ENCODE assay signal across 2 cellular contexts in genomic region chr6:33324139-33324538, GRCh38.
A peak's percentile ranks its signal among the peaks of the same experiment; 100 is the strongest.
TF ChIP-seq lines count a peak whose summit lies in the region.

No MANE protein-coding gene starts in this region.

TF ChIP-seq in IMR-90, 13 proteins besides CTCF, POLR2A, EP300 and RAD21:
- TF ChIP-seq ELK1 (IDR thresholded peaks at IDR 0.05; ENCODE audit: borderline replicate concordance, low read depth, low read length), result no peak
- TF ChIP-seq FOS (IDR thresholded peaks at IDR 0.05; ENCODE audit: low read depth, low read length), result no peak
- TF ChIP-seq RCOR1 (IDR thresholded peaks at IDR 0.05; ENCODE audit: insufficient replicate concordance, low read length), result no peak
- TF ChIP-seq MAZ (IDR thresholded peaks at IDR 0.05; ENCODE audit: borderline replicate concordance, low read depth, low read length), result no peak
- TF ChIP-seq BHLHE40 (IDR thresholded peaks at IDR 0.05; ENCODE audit: low read depth, low read length), result no peak
- no peak for TF ChIP-seq CEBPB (IDR thresholded peaks at IDR 0.05; ENCODE audit: low read depth, low read length)
- TF ChIP-seq SMC3 (IDR thresholded peaks at IDR 0.05; ENCODE audit: low read depth, low read length), result no peak
- TF ChIP-seq MXI1 (IDR thresholded peaks at IDR 0.05; ENCODE audit: borderline replicate concordance, low read depth, low read length), result no peak
- TF ChIP-seq MAFK (IDR thresholded peaks at IDR 0.05; ENCODE audit: low read depth, low read length), result no peak
- TF ChIP-seq NFE2L2 (IDR thresholded peaks at IDR 0.05; ENCODE audit: low read depth, low read length), result no peak
- TF ChIP-seq RFX5 (IDR thresholded peaks at IDR 0.05; ENCODE audit: low read depth, low read length), result no peak
- TF ChIP-seq, protein P1, sequence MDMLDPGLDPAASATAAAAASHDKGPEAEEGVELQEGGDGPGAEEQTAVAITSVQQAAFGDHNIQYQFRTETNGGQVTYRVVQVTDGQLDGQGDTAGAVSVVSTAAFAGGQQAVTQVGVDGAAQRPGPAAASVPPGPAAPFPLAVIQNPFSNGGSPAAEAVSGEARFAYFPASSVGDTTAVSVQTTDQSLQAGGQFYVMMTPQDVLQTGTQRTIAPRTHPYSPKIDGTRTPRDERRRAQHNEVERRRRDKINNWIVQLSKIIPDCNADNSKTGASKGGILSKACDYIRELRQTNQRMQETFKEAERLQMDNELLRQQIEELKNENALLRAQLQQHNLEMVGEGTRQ (IDR thresholded peaks at IDR 0.05; ENCODE audit: low read depth, low read length), result no peak
- no peak for TF ChIP-seq CHD1 (IDR thresholded peaks at IDR 0.05; ENCODE audit: low read depth, low read length)

TF ChIP-seq in GM12878, 131 proteins besides CTCF, POLR2A, EP300 and RAD21 (continues in another document):
- TF ChIP-seq YY1 (IDR thresholded peaks at IDR 0.05; ENCODE audit: low read depth, low read length) (no peak), ZNF217 (IDR thresholded peaks at IDR 0.05) (peak; percentile 29; the same call in 1 of the 2 replicates), ZBTB40 (IDR thresholded peaks at IDR 0.05; ENCODE audit: borderline replicate concordance) (no peak), HDAC6 (IDR thresholded peaks at IDR 0.05; ENCODE audit: unreplicated experiment) (no peak), EGR1 (IDR thresholded peaks at IDR 0.05; ENCODE audit: borderline replicate concordance in 1 of 2, low read depth in 2 of 2, low read length in 2 of 2) (no peak), ZBTB11 (CRISPR knock-in tag; IDR thresholded peaks at IDR 0.05) (no peak), USF1 (IDR thresholded peaks at IDR 0.05; ENCODE audit: borderline replicate concordance, extremely low read length, insufficient read depth, low read depth, low read length) (no peak), CEBPZ (IDR thresholded peaks at IDR 0.05; ENCODE audit: low read depth, low read length) (no peak), YBX1 (IDR thresholded peaks at IDR 0.05) (no peak), SREBF1 (IDR thresholded peaks at IDR 0.05; ENCODE audit: low read length) (no peak), SMC3 (IDR thresholded peaks at IDR 0.05; ENCODE audit: borderline replicate concordance, low read length) (no peak), POLR2AphosphoS2 (IDR thresholded peaks at IDR 0.05; ENCODE audit: low read depth, low read length) (no peak), ZNF384 (IDR thresholded peaks at IDR 0.05; ENCODE audit: borderline replicate concordance, low read depth, low read length) (peak; percentile 94), CBX3 (IDR thresholded peaks at IDR 0.05; ENCODE audit: borderline replicate concordance, low read depth) (no peak), MYC (IDR thresholded peaks at IDR 0.05; ENCODE audit: insufficient read depth, insufficient read length, insufficient replicate concordance, low read length, severe bottlenecking) (no peak), RCOR1 (conservative IDR thresholded peaks at IDR 0.05; ENCODE audit: low read depth, low read length) (no peak), TARDBP (IDR thresholded peaks at IDR 0.05; ENCODE audit: borderline replicate concordance) (no peak), KLF5 (IDR thresholded peaks at IDR 0.05; ENCODE audit: partially characterized antibody) (no peak), MYB (IDR thresholded peaks at IDR 0.05; ENCODE audit: borderline replicate concordance, low read depth, low read length) (no peak), BMI1 (IDR thresholded peaks at IDR 0.05; ENCODE audit: borderline replicate concordance) (no peak), RB1 (IDR thresholded peaks at IDR 0.05; ENCODE audit: borderline replicate concordance) (no peak), IRF5 (IDR thresholded peaks at IDR 0.05; ENCODE audit: borderline replicate concordance) (no peak), TCF7 (IDR thresholded peaks at IDR 0.05; ENCODE audit: borderline replicate concordance) (no peak), STAT1 (conservative IDR thresholded peaks at IDR 0.05) (no peak), RFX5 (IDR thresholded peaks at IDR 0.05; ENCODE audit: low read depth, low read length) (no peak), NR2F1 (conservative IDR thresholded peaks at IDR 0.05) (no peak), IRF4 (IDR thresholded peaks at IDR 0.05; ENCODE audit: low read depth, low read length) (no peak), BCL11A (IDR thresholded peaks at IDR 0.05; ENCODE audit: low read depth, low read length) (no peak), POLR2AphosphoS5 (IDR thresholded peaks at IDR 0.05; ENCODE audit: low read length) (no peak), BRCA1 (IDR thresholded peaks at IDR 0.05; ENCODE audit: low read depth, low read length) (no peak), IKZF1 (conservative IDR thresholded peaks at IDR 0.05) (no peak; the same call in 1 of the 2 replicates), ZNF274 (IDR thresholded peaks at IDR 0.05; ENCODE audit: insufficient read depth, insufficient read length) (no peak)
- TF ChIP-seq, protein P2, sequence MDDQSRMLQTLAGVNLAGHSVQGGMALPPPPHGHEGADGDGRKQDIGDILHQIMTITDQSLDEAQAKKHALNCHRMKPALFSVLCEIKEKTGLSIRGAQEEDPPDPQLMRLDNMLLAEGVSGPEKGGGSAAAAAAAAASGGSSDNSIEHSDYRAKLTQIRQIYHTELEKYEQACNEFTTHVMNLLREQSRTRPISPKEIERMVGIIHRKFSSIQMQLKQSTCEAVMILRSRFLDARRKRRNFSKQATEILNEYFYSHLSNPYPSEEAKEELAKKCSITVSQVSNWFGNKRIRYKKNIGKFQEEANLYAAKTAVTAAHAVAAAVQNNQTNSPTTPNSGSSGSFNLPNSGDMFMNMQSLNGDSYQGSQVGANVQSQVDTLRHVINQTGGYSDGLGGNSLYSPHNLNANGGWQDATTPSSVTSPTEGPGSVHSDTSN (IDR thresholded peaks at IDR 0.05; ENCODE audit: insufficient replicate concordance, low read depth, low read length), result no peak
- TF ChIP-seq, protein P3, sequence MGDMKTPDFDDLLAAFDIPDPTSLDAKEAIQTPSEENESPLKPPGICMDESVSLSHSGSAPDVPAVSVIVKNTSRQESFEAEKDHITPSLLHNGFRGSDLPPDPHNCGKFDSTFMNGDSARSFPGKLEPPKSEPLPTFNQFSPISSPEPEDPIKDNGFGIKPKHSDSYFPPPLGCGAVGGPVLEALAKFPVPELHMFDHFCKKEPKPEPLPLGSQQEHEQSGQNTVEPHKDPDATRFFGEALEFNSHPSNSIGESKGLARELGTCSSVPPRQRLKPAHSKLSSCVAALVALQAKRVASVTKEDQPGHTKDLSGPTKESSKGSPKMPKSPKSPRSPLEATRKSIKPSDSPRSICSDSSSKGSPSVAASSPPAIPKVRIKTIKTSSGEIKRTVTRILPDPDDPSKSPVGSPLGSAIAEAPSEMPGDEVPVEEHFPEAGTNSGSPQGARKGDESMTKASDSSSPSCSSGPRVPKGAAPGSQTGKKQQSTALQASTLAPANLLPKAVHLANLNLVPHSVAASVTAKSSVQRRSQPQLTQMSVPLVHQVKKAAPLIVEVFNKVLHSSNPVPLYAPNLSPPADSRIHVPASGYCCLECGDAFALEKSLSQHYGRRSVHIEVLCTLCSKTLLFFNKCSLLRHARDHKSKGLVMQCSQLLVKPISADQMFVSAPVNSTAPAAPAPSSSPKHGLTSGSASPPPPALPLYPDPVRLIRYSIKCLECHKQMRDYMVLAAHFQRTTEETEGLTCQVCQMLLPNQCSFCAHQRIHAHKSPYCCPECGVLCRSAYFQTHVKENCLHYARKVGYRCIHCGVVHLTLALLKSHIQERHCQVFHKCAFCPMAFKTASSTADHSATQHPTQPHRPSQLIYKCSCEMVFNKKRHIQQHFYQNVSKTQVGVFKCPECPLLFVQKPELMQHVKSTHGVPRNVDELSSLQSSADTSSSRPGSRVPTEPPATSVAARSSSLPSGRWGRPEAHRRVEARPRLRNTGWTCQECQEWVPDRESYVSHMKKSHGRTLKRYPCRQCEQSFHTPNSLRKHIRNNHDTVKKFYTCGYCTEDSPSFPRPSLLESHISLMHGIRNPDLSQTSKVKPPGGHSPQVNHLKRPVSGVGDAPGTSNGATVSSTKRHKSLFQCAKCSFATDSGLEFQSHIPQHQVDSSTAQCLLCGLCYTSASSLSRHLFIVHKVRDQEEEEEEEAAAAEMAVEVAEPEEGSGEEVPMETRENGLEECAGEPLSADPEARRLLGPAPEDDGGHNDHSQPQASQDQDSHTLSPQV (IDR thresholded peaks at IDR 0.05), result no peak
